ENCODE assay signal across 8 cellular contexts in genomic region chr3:14703791-14704190, GRCh38. TPM values are rescaled to one million over a fixed set of nuclear protein-coding genes. Genes with fewer than 3 reads are reported as not detected.
"Had no signal": no experiment of that assay in that cellular context is flagged by ENCODE, and none has a peak within 500 bp of the region (broad histone marks: within the 10 kb centered on the region; RNA-seq: fewer than 3 reads in every experiment).

No MANE protein-coding gene starts in this region.

- H3K4me3 Mint-ChIP-seq: GM23338, H9 had no signal

- H3K4me2 ChIP-seq: GM23338 had no signal

- H2AFZ ChIP-seq: GM23338 had no signal

- H3K4me3 ChIP-seq: GM23338, K562 had no signal

- H3K27ac Mint-ChIP-seq: GM23338, H9 had no signal

- DNase-seq: H9, HCEC 1CT, IMR-90, KG1 had no signal

- H3K4me1 Mint-ChIP-seq: GM23338, H9 had no signal

- H3K9me3 Mint-ChIP-seq: GM23338, H9 had no signal

- ATAC-seq: GM23338, K562 had no signal

RNA-seq across cellular contexts. Expression of gene C3orf20, which starts 28.9 kb away (rescaled TPM):
- total RNA-seq: GM23338, H1, H9, HT-29, IMR-90 had no signal
- polyA plus RNA-seq: GM23338, H1, IMR-90, K562 had no signal
